22 cellular contexts compared by ENCODE assay signal in genomic region chr22:21842946-21843345, GRCh38. TPM values are rescaled to one million over a fixed set of nuclear protein-coding genes. Genes with fewer than 3 reads are reported as not detected.
DNase-seq lines count a peak whose midpoint lies in the region; ATAC-seq, FAIRE-seq and TF ChIP-seq lines count a peak whose summit lies in the region.
"Had no signal": no experiment of that assay in that cellular context is flagged by ENCODE, and none has a peak within 500 bp of the region (broad histone marks: within the 10 kb centered on the region; RNA-seq: fewer than 3 reads in every experiment).

No MANE protein-coding gene starts in this region.

- no peaks in the 10 kb centered on the region for H3K36me3 Mint-ChIP-seq in immature natural killer cell

- POLR2A ChIA-PET in K562 (lab: Yijun Ruan, JAX) = interaction anchor here (0.5 to 45.6 kb wide), 9 partner anchors 8 to 1126 kb away, joined by 3 to 1351 read pairs (median 5); partner anchors contain the start of gene MAPK1

- H3K27ac Mint-ChIP-seq in immature natural killer cell = peak overlapping the region; percentile 19 to 62 (median 40)
- H3K27ac Mint-ChIP-seq: CD8-positive, alpha-beta T cell had no signal

- DNase-seq in K562 (ENCODE audit: extremely low read depth in 1 of 4, low spot score in 3 of 4) (no peak), immature natural killer cell (no peak), T-helper 1 cell (no peak), CD1c-positive myeloid dendritic cell (ENCODE audit: extremely low spot score) (no peak)
- DNase-seq: BE2C; CD8-positive, alpha-beta T cell; COR-L47; DMS153; DMS79 treated with DMSO at 0.1 percent for 48 hours; EL; GM23248 had no signal

- peaks cover 86% of the 10 kb centered on the region for H3K79me2 ChIP-seq in K562 (ENCODE audit: control insufficient read depth, insufficient read depth, low read length)

- no peak for TF ChIP-seq POLR2A in K562 (conservative IDR thresholded peaks at IDR 0.05)

- H3K27me3 ChIP-seq in K562 (ENCODE audit: control insufficient read depth in 2 of 2, insufficient read depth in 2 of 2, low read length in 2 of 2) = no peaks in the 10 kb centered on the region
- no peaks in the 10 kb centered on the region for H3K27me3 ChIP-seq in neutrophil
- H3K27me3 ChIP-seq: BE2C had no signal

- CTCF ChIA-PET in K562 (lab: Yijun Ruan, JAX; ENCODE audit: low intra/inter-chr PET ratio) = no interaction called here

- H3K4me3 ChIP-seq in K562 (no peak overlapping the region), neutrophil (ENCODE audit: low read depth in 1 of 2, low read length in 1 of 2) (no peak overlapping the region)
- H3K4me3 ChIP-seq: A549, GM23248 had no signal

- peaks cover 2 to 4% (median 4%) of the 10 kb centered on the region in 3 donors for H3K27me3 Mint-ChIP-seq in immature natural killer cell (ENCODE audit: low read depth in 3 of 3)

- no peak overlapping the region for H3K4me2 ChIP-seq in K562 (ENCODE audit: insufficient read depth, low read length)
- H3K4me2 ChIP-seq: A549 had no signal

- H4K20me1 ChIP-seq in K562 (replicated peaks; ENCODE audit: control insufficient read depth, insufficient read depth, low read length) = peaks cover 65% of the 10 kb centered on the region

- no peak for TF ChIP-seq CTCF in K562 (IDR thresholded peaks at IDR 0.05 in 2 of 3, conservative IDR thresholded peaks at IDR 0.05 in 1 of 3; ENCODE audit: insufficient read depth in 2 of 3, low read depth in 1 of 3, low read length in 3 of 3)
- no peak for TF ChIP-seq CTCF in neutrophil (IDR thresholded peaks at IDR 0.05)

- H2AFZ ChIP-seq in K562 (ENCODE audit: low read depth, low read length) = no peak overlapping the region
- H2AFZ ChIP-seq: GM23248 had no signal

- no peaks in the 10 kb centered on the region for H3K9me3 ChIP-seq in K562 (replicated peaks; ENCODE audit: control insufficient read depth, insufficient read depth, low read depth, low read length)
- H3K9me3 ChIP-seq in neutrophil = no peaks in the 10 kb centered on the region
- H3K9me3 ChIP-seq: A549, BE2C had no signal

- peaks cover 75 to 83% of the 10 kb centered on the region in 2 donors for H3K4me1 Mint-ChIP-seq in immature natural killer cell

- intact Hi-C loops in K562 (cut with micrococcal nuclease) = no loop called here

- no peak; the same call in 2 of the 3 replicates for ATAC-seq in K562
- no peak for ATAC-seq in GM18909 (IDR thresholded peaks at IDR 0.05; ENCODE audit: poor library complexity, unreplicated experiment)
- ATAC-seq: A549; CD8-positive, alpha-beta T cell; HCT116; HepG2 had no signal

- no peaks in the 10 kb centered on the region for H3K9me3 Mint-ChIP-seq in immature natural killer cell
- H3K9me3 Mint-ChIP-seq: CD8-positive, alpha-beta T cell had no signal

- peaks cover 16% of the 10 kb centered on the region for H3K9me1 ChIP-seq in K562 (ENCODE audit: control insufficient read depth, insufficient read depth, low read length)

- in situ Hi-C loops in K562 (cut with MboI) = no loop called here

- no peak for TF ChIP-seq RAD21 in K562 (CRISPR knock-in tag; conservative IDR thresholded peaks at IDR 0.05 in 1 of 2, IDR thresholded peaks at IDR 0.05 in 1 of 2)

- TF ChIP-seq EP300 in K562 (IDR thresholded peaks at IDR 0.05; ENCODE audit: low read length) = no peak

- peaks cover 4 to 19% of the 10 kb centered on the region in 2 experiments; a peak in 4 of 5 replicates for H3K4me1 ChIP-seq in K562 (replicated peaks in 1 of 2; ENCODE audit: control insufficient read depth in 2 of 2, insufficient read depth in 2 of 2, low read length in 2 of 2)
- H3K4me1 ChIP-seq in neutrophil (ENCODE audit: control insufficient read depth in 1 of 2, insufficient read depth in 1 of 2, low read depth in 1 of 2, low read length in 1 of 2) = peaks cover 24 to 26% of the 10 kb centered on the region in 2 experiments
- H3K4me1 ChIP-seq: BE2C had no signal

- H3K36me3 ChIP-seq in K562 (ENCODE audit: control insufficient read depth, insufficient read depth, low read length) = peaks cover 36% of the 10 kb centered on the region; the same call in 2 of the 3 replicates
- peaks cover 7% of the 10 kb centered on the region for H3K36me3 ChIP-seq in neutrophil
- H3K36me3 ChIP-seq: BE2C had no signal

- H3K9ac ChIP-seq in K562 (ENCODE audit: insufficient read depth in 1 of 2, low read depth in 2 of 2, low read length in 2 of 2) = peak overlapping the region in 1 of 2 experiments; percentile 9; a peak in 1 of 4 replicates
- H3K9ac ChIP-seq: GM23248 had no signal

- WGBS in K562 (ENCODE audit: insufficient coverage, low coverage, missing lambda C conversion rate) = 82% methylated on average over 6 of the region's 6 CpGs

- no peak for FAIRE-seq in K562 (lab: Jason Lieb, UNC)
- FAIRE-seq: A549, D721Med, G401.6, GM12891, H54, HepG2, HTR-8/SVneo had no signal

- H3K27ac ChIP-seq in K562 (ENCODE audit: extremely low read depth, low read depth, low read length) (no peak overlapping the region), neutrophil (peak overlapping the region; percentile 2)
- H3K27ac ChIP-seq: A549, C4-2B, GM23248 had no signal

- TSS peak; percentile 5 for BruUV-seq in K562 (replicated peaks; lab: Mats Ljungman, UMichigan)

- peak overlapping the region in 2 of 5 donors; percentile 10 to 21 for H3K4me3 Mint-ChIP-seq in immature natural killer cell
- H3K4me3 Mint-ChIP-seq: CD8-positive, alpha-beta T cell had no signal

TF ChIP-seq in K562, 482 proteins besides CTCF, POLR2A, EP300 and RAD21 (continues in another document):
- TF ChIP-seq NFXL1 (CRISPR knock-in tag; IDR thresholded peaks at IDR 0.05) (0 out of 2 replicates have a peak, but pooled peaks have one; percentile 28), CREB3L1 (IDR thresholded peaks at IDR 0.05; ENCODE audit: borderline replicate concordance, low read depth) (no peak), HINFP (tag; conservative IDR thresholded peaks at IDR 0.05; ENCODE audit: low read depth) (no peak), TCF15 (CRISPR knock-in tag; IDR thresholded peaks at IDR 0.05) (peak; percentile 34; the same call in 1 of the 2 replicates), HMGXB4 (CRISPR knock-in tag; IDR thresholded peaks at IDR 0.05) (0 out of 2 replicates have a peak, but pooled peaks have one; percentile 55), MAFK (IDR thresholded peaks at IDR 0.05; ENCODE audit: low read length) (no peak)

RNA-seq across cellular contexts. Expression of gene MAPK1, which starts 24.5 kb away (rescaled TPM):
- total RNA-seq in K562 (2011; cell fraction: chromatin; rRNA removed; ENCODE audit: low replicate concordance) = 220 and 305 TPM in 2 replicates
- total RNA-seq in K562 (2011; cell fraction: nucleolus; rRNA removed) = 68.7 and 81.2 TPM in 2 replicates
- total RNA-seq in K562 (2011; cell fraction: nucleoplasm; rRNA removed) = 142 and 210 TPM in 2 replicates
- 183 and 249 TPM in 2 replicates for total RNA-seq in K562 (2014; rRNA removed)
- total RNA-seq in K562 (2014; rRNA removed; fragmentation: Illumina TruSeq; extraction: Trizol) = 319 and 370 TPM in 2 replicates
- total RNA-seq in K562 (2015; rRNA removed; fragmentation: Illumina TruSeq; extraction: Trizol) = 283 and 289 TPM in 2 replicates
- 464 and 475 TPM in 2 replicates for total RNA-seq in K562 (2021)
- 381 and 575 TPM in 2 replicates for polyA plus RNA-seq in K562 (2011; rRNA removed)
- 168 and 240 TPM in 2 replicates for polyA plus RNA-seq in K562 (2011; cell fraction: cytosol; rRNA removed)
- 236 and 309 TPM in 2 replicates for polyA plus RNA-seq in K562 (2011; cell fraction: nucleus; rRNA removed)
- polyA plus RNA-seq in K562 (2012) = 233 and 368 TPM in 2 replicates
- 260 and 350 TPM in 2 replicates for polyA plus RNA-seq in K562 (2014; fragmentation: Illumina TruSeq; extraction: Trizol)
- 10 to 100 TPM; 46.3 to 51.4 TPM for polyA plus RNA-seq in K562 (2014; fragmentation: Nextera tagmentation; extraction: Ambion mirVana)
- 146 and 212 TPM in 2 replicates for polyA plus RNA-seq in K562 (2014; rRNA removed)
- polyA minus RNA-seq in K562 (2011; rRNA and poly(A)+ RNA removed) = 295 and 429 TPM in 2 replicates
- 100 and 114 TPM in 2 replicates for polyA minus RNA-seq in K562 (2011; cell fraction: cytosol; rRNA and poly(A)+ RNA removed)
- polyA minus RNA-seq in K562 (2011; cell fraction: nucleus; rRNA and poly(A)+ RNA removed) = 36.5 and 66.6 TPM in 2 replicates
- polyA plus RNA-seq in immature natural killer cell = 100 to 1,000 TPM; 151 to 168 (median 162) TPM
